1 cellular context compared by ENCODE assay signal in the genomic region with DNA sequence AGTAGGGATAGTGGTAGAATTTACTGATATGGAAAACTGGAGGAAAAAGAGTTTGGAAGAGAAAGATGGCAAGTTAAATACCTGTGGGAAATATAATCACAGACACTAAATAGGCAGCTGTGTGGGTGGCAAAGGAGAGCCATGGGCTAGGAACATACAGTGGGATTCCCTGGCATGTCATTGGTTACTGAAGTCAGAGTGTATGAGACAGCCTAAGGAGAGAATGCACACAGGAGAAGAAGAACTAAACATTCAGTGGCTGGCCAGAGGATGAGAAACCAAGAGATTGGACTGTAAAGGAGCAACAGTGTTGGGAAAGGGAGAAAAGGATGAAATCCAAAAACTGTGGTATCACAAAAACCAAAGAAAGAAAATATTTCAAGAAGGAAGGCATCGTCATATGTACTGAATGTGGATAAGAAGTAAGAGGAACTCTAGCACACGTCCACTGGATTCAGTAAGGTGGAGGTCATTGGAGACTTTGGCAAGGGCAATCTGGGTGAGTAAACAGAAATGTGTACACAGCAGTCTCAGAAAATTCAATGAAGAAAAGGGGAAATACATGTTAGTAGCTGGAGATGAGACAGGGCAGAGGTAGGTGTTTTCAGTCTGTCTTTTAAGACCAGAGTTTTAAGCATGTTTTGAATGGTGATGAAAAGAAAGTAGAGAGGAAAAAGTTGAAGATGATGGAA.
TF ChIP-seq lines count a peak whose summit lies in the region.

No MANE protein-coding gene starts in this region.

TF ChIP-seq in IMR-90, 13 proteins besides CTCF, POLR2A, EP300 and RAD21 (continued from another document):
- TF ChIP-seq RCOR1 (IDR thresholded peaks at IDR 0.05; ENCODE audit: insufficient replicate concordance, low read length) (no peak), MAFK (IDR thresholded peaks at IDR 0.05; ENCODE audit: low read depth, low read length) (no peak), NFE2L2 (IDR thresholded peaks at IDR 0.05; ENCODE audit: low read depth, low read length) (no peak), CHD1 (IDR thresholded peaks at IDR 0.05; ENCODE audit: low read depth, low read length) (no peak), RFX5 (IDR thresholded peaks at IDR 0.05; ENCODE audit: low read depth, low read length) (no peak), SMC3 (IDR thresholded peaks at IDR 0.05; ENCODE audit: low read depth, low read length) (no peak), CEBPB (IDR thresholded peaks at IDR 0.05; ENCODE audit: low read depth, low read length) (no peak), MXI1 (IDR thresholded peaks at IDR 0.05; ENCODE audit: borderline replicate concordance, low read depth, low read length) (no peak)
